ENCODE assay signal across 10 cellular contexts in the genomic region with DNA sequence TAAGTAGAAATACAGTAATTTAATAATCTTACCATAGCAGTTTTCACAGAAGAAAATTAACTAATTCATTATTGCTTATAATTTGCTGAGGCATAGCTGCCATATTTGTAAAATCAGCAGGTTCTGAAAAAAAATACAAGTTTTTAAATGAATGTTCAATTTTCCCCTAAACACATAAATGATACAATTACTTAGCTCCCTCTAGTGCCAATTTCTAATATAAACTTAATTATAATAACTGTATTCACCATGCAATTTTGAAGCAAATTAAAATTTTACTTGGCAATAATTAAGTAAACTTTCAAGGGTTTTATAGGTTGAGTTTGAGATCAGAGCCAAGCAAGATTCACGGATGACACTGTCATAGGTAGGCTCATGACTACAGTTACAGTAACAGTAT.
DNase-seq lines count a peak whose midpoint lies in the region; ATAC-seq and TF ChIP-seq lines count a peak whose summit lies in the region.
"Had no signal": no experiment of that assay in that cellular context is flagged by ENCODE, and none has a peak within 500 bp of the region (broad histone marks: within the 10 kb centered on the region; RNA-seq: fewer than 3 reads in every experiment).

No MANE protein-coding gene starts in this region.

- H3K9me3 ChIP-seq in cardiac muscle cell (ENCODE audit: low read depth) (no peaks in the 10 kb centered on the region), heart left ventricle (no peaks in the 10 kb centered on the region)
- H3K9me3 ChIP-seq: HAP-1 had no signal

- H3K4me3 ChIP-seq in cardiac muscle cell (no peak overlapping the region), heart left ventricle (no peak overlapping the region)
- H3K4me3 ChIP-seq: HAP-1 had no signal

- H3K36me3 ChIP-seq in cardiac muscle cell: no peaks in the 10 kb centered on the region
- H3K36me3 ChIP-seq in heart left ventricle: no peaks in the 10 kb centered on the region
- H3K36me3 ChIP-seq: HAP-1 had no signal

- H3K36me3 Mint-ChIP-seq in endothelial cell (ENCODE audit: low read depth, unreplicated experiment): no peaks in the 10 kb centered on the region

- no peaks in the 10 kb centered on the region for H3K9me3 Mint-ChIP-seq in endothelial cell (ENCODE audit: unreplicated experiment)

- peak; percentile 9 to 30 for DNase-seq in cardiac muscle cell (ENCODE audit: low read depth in 1 of 2, low spot score in 1 of 2)
- no peak for DNase-seq in left ventricle myocardium superior
- peak; percentile 11 for DNase-seq in NCI-H748 treated with DMSO at 0.1 percent for 48 hours (lab: John Stamatoyannopoulos, UW)
- DNase-seq in endothelial cell (ENCODE audit: low spot score): no peak
- no peak for DNase-seq in ecto neural progenitor cell (ENCODE audit: low spot score)
- no peak for DNase-seq in hepatic stellate cell (ENCODE audit: low spot score)
- DNase-seq in heart left ventricle: no peak
- DNase-seq: activated effector memory CD4-positive, alpha-beta T cell treated with anti-CD3 and anti-CD28 coated beads, Interleukin-2, amount 50 U/mL, for 16 hours had no signal

- H3K27ac ChIP-seq in cardiac muscle cell (no peak overlapping the region), heart left ventricle (no peak overlapping the region)

- H3K27me3 Mint-ChIP-seq in endothelial cell (ENCODE audit: unreplicated experiment): no peaks in the 10 kb centered on the region

- TF ChIP-seq POLR2A in heart left ventricle (IDR thresholded peaks at IDR 0.05): no peak

- no peaks in the 10 kb centered on the region for H3K4me1 Mint-ChIP-seq in endothelial cell (ENCODE audit: unreplicated experiment)

- ATAC-seq in left ventricle myocardium superior (no peak), heart left ventricle (no peak), HG03432 (IDR thresholded peaks at IDR 0.05; ENCODE audit: unreplicated experiment) (no peak)

- H3K27me3 ChIP-seq in cardiac muscle cell (no peaks in the 10 kb centered on the region), heart left ventricle (no peaks in the 10 kb centered on the region)

- intact Hi-C loops in left ventricle myocardium superior (cut with micrococcal nuclease): no loop called here
- intact Hi-C loops in heart left ventricle (cut with DNase I): no loop called here

- 70 to 82% (median 72%) methylated on average over 1 of the region's 1 CpG for WGBS in heart left ventricle, 4 donors

- TF ChIP-seq CTCF in cardiac muscle cell (IDR thresholded peaks at IDR 0.05; ENCODE audit: low read depth, low read length): peak; percentile 22
- peak; percentile 36 for TF ChIP-seq CTCF in endothelial cell (IDR thresholded peaks at IDR 0.05; ENCODE audit: unreplicated experiment)
- peak in 6 of 12 donors; percentile 12 to 45 (median 32) for TF ChIP-seq CTCF in heart left ventricle (IDR thresholded peaks at IDR 0.05)

- no peak overlapping the region for H3K4me3 Mint-ChIP-seq in endothelial cell (ENCODE audit: unreplicated experiment)

- H3K4me1 ChIP-seq in cardiac muscle cell (ENCODE audit: low read depth) (no peaks in the 10 kb centered on the region), heart left ventricle (no peaks in the 10 kb centered on the region)
- H3K4me1 ChIP-seq: HAP-1 had no signal

- H3K27ac Mint-ChIP-seq in endothelial cell (ENCODE audit: unreplicated experiment): no peak overlapping the region

Comparison
In these comparisons a context has a peak if more than half of its experiments do, and no peak if none do; other contexts are left out.
1. DNase-seq: peak in cardiac muscle cell (2 of 2) and NCI-H748 treated with DMSO at 0.1 percent for 48 hours (single experiment); none in left ventricle myocardium superior (single experiment), endothelial cell (single experiment), ecto neural progenitor cell (single experiment), hepatic stellate cell (single experiment) and heart left ventricle (0 of 5).